In the genomic region with DNA sequence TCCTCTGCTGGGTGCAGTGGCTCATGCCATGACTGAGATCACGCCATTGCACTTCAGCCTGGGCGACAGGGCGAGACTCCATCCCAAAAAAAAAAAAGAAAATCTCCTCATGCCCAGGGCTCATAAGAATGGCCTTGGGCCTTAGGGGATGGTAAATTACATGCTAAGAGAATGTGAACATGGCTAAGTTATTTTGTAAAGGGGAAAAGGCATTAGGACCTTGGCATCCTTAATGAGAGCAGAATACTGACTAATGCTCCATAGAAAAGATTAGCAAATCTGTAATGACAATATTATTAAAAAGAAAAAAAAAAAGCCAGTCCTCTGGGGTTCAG, we compare ENCODE assay signal across 15 cellular contexts. TPM values are rescaled to one million over a fixed set of nuclear protein-coding genes. Genes with fewer than 3 reads are reported as not detected.
DNase-seq lines count a peak whose midpoint lies in the region; ATAC-seq and TF ChIP-seq lines count a peak whose summit lies in the region.
"Had no signal": no experiment of that assay in that cellular context is flagged by ENCODE, and none has a peak within 500 bp of the region (broad histone marks: within the 10 kb centered on the region; RNA-seq: fewer than 3 reads in every experiment).

No MANE protein-coding gene starts in this region.

- H4K20me1 ChIP-seq in Karpas-422 (ENCODE audit: insufficient read depth, low read depth, low read length) = no peaks in the 10 kb centered on the region

- 38 to 57% (median 54%) methylated on average over 3 of the region's 3 CpGs for WGBS in adrenal gland, 4 donors
- 36 to 70% (median 39%) methylated on average over 3 of the region's 3 CpGs for WGBS in spleen, 5 donors

- no peak overlapping the region for H3K27ac ChIP-seq in Karpas-422 (ENCODE audit: low read length)
- peak overlapping the region in 4 of 5 donors; percentile 28 to 80 (median 40) for H3K27ac ChIP-seq in adrenal gland
- peak overlapping the region in 6 of 8 donors; percentile 30 to 73 (median 50) for H3K27ac ChIP-seq in spleen
- H3K27ac ChIP-seq: cardiac muscle cell, neural progenitor cell had no signal

- H3K4me2 ChIP-seq in Karpas-422 (ENCODE audit: low read depth, low read length, poor library complexity, severe bottlenecking) = peak overlapping the region; percentile 2
- H3K4me2 ChIP-seq: neural progenitor cell had no signal

- no peak for TF ChIP-seq CTCF in adrenal gland (IDR thresholded peaks at IDR 0.05)
- TF ChIP-seq CTCF in spleen (IDR thresholded peaks at IDR 0.05 in 8 of 11, conservative IDR thresholded peaks at IDR 0.05 in 3 of 11) = no peak

- no peak overlapping the region for H3K9ac ChIP-seq in Karpas-422 (ENCODE audit: low read length)
- H3K9ac ChIP-seq: neural progenitor cell had no signal

- no peaks in the 10 kb centered on the region for H3K79me2 ChIP-seq in Karpas-422 (ENCODE audit: low read length)

- no peaks in the 10 kb centered on the region for H3K9me3 ChIP-seq in Karpas-422 (ENCODE audit: low read length)
- H3K9me3 ChIP-seq in adrenal gland (replicated peaks in 1 of 3) = no peaks in the 10 kb centered on the region
- no peaks in the 10 kb centered on the region for H3K9me3 ChIP-seq in spleen

- H3K4me3 ChIP-seq in Karpas-422 (ENCODE audit: low read length) = no peak overlapping the region
- no peak overlapping the region for H3K4me3 ChIP-seq in adrenal gland
- no peak overlapping the region for H3K4me3 ChIP-seq in spleen
- H3K4me3 ChIP-seq: cardiac muscle cell, neural progenitor cell had no signal

- peak overlapping the region; percentile 46 for H3K4me3 Mint-ChIP-seq in activated T-cell treated with anti-CD3 and anti-CD28 coated beads, Interleukin-2, amount 50 U/mL, for 4 hours
- H3K4me3 Mint-ChIP-seq: neural progenitor cell had no signal

- no peak overlapping the region for H2AFZ ChIP-seq in Karpas-422 (ENCODE audit: low read length)
- H2AFZ ChIP-seq: neural progenitor cell had no signal

- H3K27me3 ChIP-seq in Karpas-422 (ENCODE audit: low read length) (no peaks in the 10 kb centered on the region), adrenal gland (no peaks in the 10 kb centered on the region), spleen (replicated peaks in 1 of 7) (peaks cover 0 to 62% (median 0%) of the 10 kb centered on the region in 7 donors)
- H3K27me3 ChIP-seq: cardiac muscle cell, neural progenitor cell had no signal

- no peaks in the 10 kb centered on the region for H3K9me2 ChIP-seq in Karpas-422 (replicated peaks; ENCODE audit: insufficient read depth, low read length)

- no peaks in the 10 kb centered on the region for H3K9me3 Mint-ChIP-seq in activated T-cell treated with anti-CD3 and anti-CD28 coated beads, Interleukin-2, amount 50 U/mL, for 4 hours
- H3K9me3 Mint-ChIP-seq: neural progenitor cell had no signal

- no peaks in the 10 kb centered on the region for H3K36me3 Mint-ChIP-seq in activated T-cell treated with anti-CD3 and anti-CD28 coated beads, Interleukin-2, amount 50 U/mL, for 4 hours (ENCODE audit: insufficient read depth)
- H3K36me3 Mint-ChIP-seq: neural progenitor cell had no signal

- ATAC-seq in activated T-cell treated with anti-CD3 and anti-CD28 coated beads, Interleukin-2, amount 50 U/mL, for 4 hours = no peak
- ATAC-seq in HG03571 (IDR thresholded peaks at IDR 0.05; ENCODE audit: unreplicated experiment) = no peak

- H3K4me1 Mint-ChIP-seq in activated T-cell treated with anti-CD3 and anti-CD28 coated beads, Interleukin-2, amount 50 U/mL, for 4 hours (ENCODE audit: low read depth) = peaks cover 31% of the 10 kb centered on the region

- no peaks in the 10 kb centered on the region for H3K36me3 ChIP-seq in Karpas-422 (ENCODE audit: insufficient read depth, low read length)
- H3K36me3 ChIP-seq in adrenal gland (replicated peaks in 1 of 2) = no peaks in the 10 kb centered on the region
- H3K36me3 ChIP-seq in spleen = no peaks in the 10 kb centered on the region
- H3K36me3 ChIP-seq: cardiac muscle cell, neural progenitor cell had no signal

- intact Hi-C loops in adrenal gland (cut with DNase I) = no loop called here
- intact Hi-C loops in spleen (cut with DNase I; ENCODE audit: low total_unique reads) = no loop called here

- peaks cover 3% of the 10 kb centered on the region for H3K27me3 Mint-ChIP-seq in activated T-cell treated with anti-CD3 and anti-CD28 coated beads, Interleukin-2, amount 50 U/mL, for 4 hours (ENCODE audit: low read depth)

- TF ChIP-seq POLR2A in adrenal gland (IDR thresholded peaks at IDR 0.05) = no peak
- no peak for TF ChIP-seq POLR2A in spleen (IDR thresholded peaks at IDR 0.05)

- peaks cover 11% of the 10 kb centered on the region for H3K4me1 ChIP-seq in Karpas-422 (ENCODE audit: low read length)
- H3K4me1 ChIP-seq in adrenal gland (replicated peaks in 1 of 2) = peaks cover 10 to 22% of the 10 kb centered on the region in 2 donors
- peaks cover 8 to 30% (median 22%) of the 10 kb centered on the region in 6 donors for H3K4me1 ChIP-seq in spleen

- no peak for DNase-seq in activated T-cell treated with anti-CD3 and anti-CD28 coated beads, Interleukin-2, amount 50 U/mL, for 4 hours
- DNase-seq in activated T-cell treated with anti-CD3 and anti-CD28 coated beads for 4 hours = no peak
- DNase-seq in Karpas-422 = no peak
- DNase-seq in adrenal gland = no peak
- no peak for DNase-seq in spleen
- DNase-seq in T-helper 1 cell = no peak
- DNase-seq in hepatic stellate cell (ENCODE audit: low spot score) = no peak
- DNase-seq: COR-L47, kidney glomerular epithelial cell, MM.1S, NCI-H1694, NCI-H2227 treated with DMSO at 0.1 percent for 48 hours had no signal

RNA-seq across cellular contexts. Expression of a gene that starts 12.6 kb away (rescaled TPM):
- 1 to 10 TPM; 7.2 to 9.8 (median 9.1) TPM for total RNA-seq in activated T-cell treated with anti-CD3 and anti-CD28 coated beads, Interleukin-2, amount 50 U/mL, for 4 hours
- total RNA-seq in Karpas-422 (2014; rRNA removed; shearing (Covaris generic); ENCODE audit: low replicate concordance) = 8.0 and 13.1 TPM in 2 replicates
- total RNA-seq in adrenal gland = 10 to 100 TPM in 6 of 8 donors, 1 to 10 TPM in 2; 3.6 to 18.0 (median 11.8) TPM
- polyA plus RNA-seq in adrenal gland = 10 to 100 TPM; 11.1 to 14.0 (median 13.9) TPM
- 10 to 100 TPM in 6 of 7 donors, 1 to 10 TPM in 1; 8.1 to 18.2 (median 11.9) TPM for total RNA-seq in spleen
- 10 to 100 TPM; 15.1 to 18.6 (median 17.1) TPM for polyA plus RNA-seq in spleen
